In genomic region chr18:58046087-58046793, GRCh38 we compare ENCODE assay signal across 8 cellular contexts. TPM values are rescaled to one million over a fixed set of nuclear protein-coding genes. Genes with fewer than 3 reads are reported as not detected.
A peak's percentile ranks its signal among the peaks of the same experiment; 100 is the strongest.
DNase-seq lines count a peak whose midpoint lies in the region; ATAC-seq and TF ChIP-seq lines count a peak whose summit lies in the region.

No MANE protein-coding gene starts in this region.

- H4K91ac ChIP-seq in mesenchymal stem cell (ENCODE audit: low read length): no peak overlapping the region

- H3K4me1 ChIP-seq in BE2C (no peaks in the 10 kb centered on the region), HUES64 (ENCODE audit: insufficient read depth, low read length) (peaks cover 17% of the 10 kb centered on the region), body of pancreas (peaks cover 37% of the 10 kb centered on the region), mesenchymal stem cell (ENCODE audit: control insufficient read depth, insufficient read depth, low read depth, low read length) (peaks cover 3% of the 10 kb centered on the region)

- peak overlapping the region; percentile 99 for H3K4me2 ChIP-seq in mesenchymal stem cell (ENCODE audit: low read length, poor library complexity, severe bottlenecking)

- TF ChIP-seq CTCF in BE2C (IDR thresholded peaks at IDR 0.05; ENCODE audit: low read depth, low read length) (no peak), body of pancreas (IDR thresholded peaks at IDR 0.05) (no peak)

- H3K9ac ChIP-seq in HUES64 (ENCODE audit: low read depth, low read length) (peak overlapping the region; percentile 65), mesenchymal stem cell (ENCODE audit: low read length) (peak overlapping the region; percentile 78)

- no peak for TF ChIP-seq POLR2A in body of pancreas (IDR thresholded peaks at IDR 0.05)

- H3K9me3 ChIP-seq in BE2C (no peaks in the 10 kb centered on the region), HUES64 (ENCODE audit: insufficient read depth, low read depth, low read length) (no peaks in the 10 kb centered on the region), body of pancreas (no peaks in the 10 kb centered on the region), mesenchymal stem cell (ENCODE audit: control insufficient read depth, low read length) (no peaks in the 10 kb centered on the region)

- ATAC-seq in body of pancreas (no peak), GM18498 (IDR thresholded peaks at IDR 0.05; ENCODE audit: unreplicated experiment) (no peak), GM19452 (IDR thresholded peaks at IDR 0.05; ENCODE audit: unreplicated experiment) (no peak)

- no peak overlapping the region for H2AFZ ChIP-seq in mesenchymal stem cell (ENCODE audit: low read depth, low read length)

- peak overlapping the region; percentile 74 for H3K4me3 ChIP-seq in BE2C (ENCODE audit: low read depth, low read length)
- H3K4me3 ChIP-seq in HUES64 (ENCODE audit: low read length): peak overlapping the region; percentile 95
- H3K4me3 ChIP-seq in body of pancreas: peak overlapping the region; percentile 75 to 92
- H3K4me3 ChIP-seq in mesenchymal stem cell (ENCODE audit: insufficient read depth in 1 of 2, low read depth in 1 of 2, low read length in 2 of 2): peak overlapping the region in 1 of 2 experiments; percentile 93

- 10% methylated on average over 8 of the region's 9 CpGs for WGBS in HUES64
- WGBS in body of pancreas, 2 donors: 10 to 11% methylated on average over 9 of the region's 9 CpGs
- WGBS in mesenchymal stem cell: 34% methylated on average over 5 of the region's 9 CpGs

- no peak overlapping the region for H2BK15ac ChIP-seq in mesenchymal stem cell (ENCODE audit: low read depth, poor library complexity, severe bottlenecking)

- H2BK120ac ChIP-seq in mesenchymal stem cell (ENCODE audit: low read depth, low read length): no peak overlapping the region

- H4K8ac ChIP-seq in mesenchymal stem cell (ENCODE audit: low read length): no peak overlapping the region

- H3K4ac ChIP-seq in mesenchymal stem cell (ENCODE audit: low read depth in 1 of 2, low read length in 2 of 2): no peak overlapping the region

- no peak for DNase-seq in BE2C
- DNase-seq in body of pancreas: peak in 1 of 4 donors; percentile 19
- DNase-seq in mesenchymal stem cell: no peak
- no peak for DNase-seq in A172 (ENCODE audit: low spot score)
- no peak for DNase-seq in 8988T

- no peak overlapping the region for H2AK5ac ChIP-seq in mesenchymal stem cell (ENCODE audit: low read length, severe bottlenecking)

- intact Hi-C loops in body of pancreas (cut with DNase I): no loop called here

- H3K27me3 ChIP-seq in BE2C (no peaks in the 10 kb centered on the region), HUES64 (ENCODE audit: insufficient read depth, low read length) (peaks cover 5% of the 10 kb centered on the region; the same call in 1 of the 2 replicates), body of pancreas (no peaks in the 10 kb centered on the region), mesenchymal stem cell (ENCODE audit: control insufficient read depth in 1 of 2, insufficient read depth in 1 of 2, low read length in 2 of 2) (no peaks in the 10 kb centered on the region)

- no peak overlapping the region for H3K14ac ChIP-seq in mesenchymal stem cell (ENCODE audit: low read length in 2 of 2)

- H3K36me3 ChIP-seq in BE2C: no peaks in the 10 kb centered on the region
- H3K36me3 ChIP-seq in HUES64 (ENCODE audit: insufficient read depth, low read length): no peaks in the 10 kb centered on the region
- no peaks in the 10 kb centered on the region for H3K36me3 ChIP-seq in body of pancreas (replicated peaks in 1 of 2; ENCODE audit: insufficient read depth in 1 of 2, low read depth in 2 of 2)
- H3K36me3 ChIP-seq in mesenchymal stem cell (ENCODE audit: control insufficient read depth in 1 of 2, insufficient read depth in 2 of 2, low read depth in 1 of 2, low read length in 2 of 2): no peaks in the 10 kb centered on the region

- no peak overlapping the region for H3K18ac ChIP-seq in mesenchymal stem cell (ENCODE audit: low read depth in 1 of 2, low read length in 2 of 2)

- peaks cover 18% of the 10 kb centered on the region for H3K79me1 ChIP-seq in mesenchymal stem cell (replicated peaks; ENCODE audit: low read length, poor library complexity, severe bottlenecking)

- H2BK5ac ChIP-seq in mesenchymal stem cell (ENCODE audit: low read depth, low read length, poor library complexity, severe bottlenecking): no peak overlapping the region

- H3K23ac ChIP-seq in mesenchymal stem cell (ENCODE audit: low read length in 2 of 2): no peak overlapping the region

- H3K27ac ChIP-seq in HUES64 (ENCODE audit: low read depth, low read length): peak overlapping the region; percentile 96; the same call in 1 of the 2 replicates
- H3K27ac ChIP-seq in body of pancreas: peak overlapping the region; percentile 75 to 97 (median 94)
- H3K27ac ChIP-seq in mesenchymal stem cell (ENCODE audit: low read length, poor library complexity, severe bottlenecking): peak overlapping the region; percentile 75

- no peak overlapping the region for H2BK12ac ChIP-seq in mesenchymal stem cell (ENCODE audit: low read length in 2 of 2)

RNA-seq across cellular contexts. Expression of gene NEDD4L, which starts 2.2 kb away (rescaled TPM):
- polyA plus RNA-seq in BE2C (2012; ENCODE audit: insufficient read depth, insufficient read length, low read depth): 7.0 TPM
- 30.1 TPM for polyA plus RNA-seq in HUES64 (2013, experiment 1 of 2)
- 39.2 TPM for polyA plus RNA-seq in HUES64 (2013, experiment 2 of 2)
- 100 to 1,000 TPM; 105 to 108 TPM for total RNA-seq in body of pancreas
- polyA plus RNA-seq in mesenchymal stem cell (2013, experiment 1 of 2): 9.4 TPM
- polyA plus RNA-seq in mesenchymal stem cell (2013, experiment 2 of 2): 12.5 TPM
- total RNA-seq in A172 (2014; rRNA removed; shearing (Covaris generic)): 8.1 and 16.8 TPM in 2 replicates
